39 cellular contexts compared by ENCODE assay signal in the genomic region with DNA sequence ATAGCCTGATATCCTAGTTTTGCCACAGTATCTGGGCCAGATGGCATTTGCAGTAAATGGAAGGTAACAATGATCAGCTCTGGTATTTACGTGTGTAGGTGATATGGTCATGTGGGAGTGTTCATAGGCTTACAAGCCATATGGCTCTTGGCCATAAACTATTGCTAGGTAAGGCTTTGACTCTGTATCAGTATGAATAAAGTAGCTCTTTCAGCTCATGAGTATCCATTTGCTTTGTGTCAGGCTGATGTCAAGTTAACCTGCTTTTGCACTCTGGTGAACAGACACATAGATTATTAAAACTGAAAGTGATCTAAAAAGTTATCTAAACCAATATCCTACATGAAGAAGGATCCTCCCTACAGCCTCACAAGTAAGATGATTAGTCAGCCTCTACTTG.
DNase-seq lines count a peak whose midpoint lies in the region; ATAC-seq and TF ChIP-seq lines count a peak whose summit lies in the region.
"Had no signal": no experiment of that assay in that cellular context is flagged by ENCODE, and none has a peak within 500 bp of the region (broad histone marks: within the 10 kb centered on the region; RNA-seq: fewer than 3 reads in every experiment).

No MANE protein-coding gene starts in this region.

- no peak for TF ChIP-seq POLR2A in sigmoid colon (IDR thresholded peaks at IDR 0.05)

- CTCF ChIA-PET in HEK293 (lab: Yijun Ruan, JAX) = interaction anchor here (0.5 to 0.6 kb wide), 2 partner anchors 8 to 333 kb away, joined by 3 read pairs; no protein-coding TSS in a partner anchor

- H3K27me3 ChIP-seq in sigmoid colon = no peaks in the 10 kb centered on the region
- H3K27me3 ChIP-seq: BLaER1 treated with 17β-estradiol and CSF1 and Interleukin-3, amounts not matched to agents 10 nM and 100 nM; cardiac muscle cell; colonic mucosa; ovary; SJCRH30; upper lobe of right lung had no signal

- no peak for TF ChIP-seq CTCF in HEK293 (tag by site-specific recombination; IDR thresholded peaks at IDR 0.05)
- no peak for TF ChIP-seq CTCF in sigmoid colon (IDR thresholded peaks at IDR 0.05)

- intact Hi-C loops in sigmoid colon (cut with DNase I) = no loop called here

- H3K4me1 ChIP-seq in HEK293 (ENCODE audit: control insufficient read depth, insufficient read depth, low read length) (peaks cover 9% of the 10 kb centered on the region), sigmoid colon (peaks cover 0 to 99% (median 78%) of the 10 kb centered on the region in 4 donors)
- H3K4me1 ChIP-seq: BLaER1 treated with 17β-estradiol and CSF1 and Interleukin-3, amounts not matched to agents 10 nM and 100 nM; colonic mucosa had no signal

- DNase-seq in DMS 273 (lab: John Stamatoyannopoulos, UW; ENCODE audit: unreplicated experiment) (peak; percentile 41), DMS 273 treated with DMSO at 0.1 percent for 48 hours (lab: John Stamatoyannopoulos, UW) (no peak), NCI-H2171 treated with DMSO at 0.1 percent for 48 hours (lab: John Stamatoyannopoulos, UW) (peak; percentile 94), sigmoid colon (no peak), HuH-7.5 (ENCODE audit: low spot score) (no peak)
- DNase-seq: activated CD4-positive, alpha-beta T cell treated with anti-CD3 and anti-CD28 coated beads, Interleukin-2, amount 50 U/mL, for 1 hour; activated CD8-positive, alpha-beta memory T cell treated with anti-CD3 and anti-CD28 coated beads, Interleukin-2, amount 10 ng/mL, durations not matched to agents 7 days and 5 days; activated naive CD4-positive, alpha-beta T cell; activated naive CD8-positive, alpha-beta T cell treated with anti-CD3 and anti-CD28 coated beads, Interleukin-2, amount 50 U/mL, for 24 hours; activated T-cell treated with anti-CD3 and anti-CD28 coated beads, Interleukin-2, amount 50 U/mL, for 48 hours; Caco-2; colonic mucosa; DMS79 treated with DMSO at 0.1 percent for 48 hours; effector CD4-positive, alpha-beta T cell; GDM1; HFFc6; hippocampal formation; Kasumi-1; left cardiac atrium; NCI-H1417 treated with DMSO at 0.1 percent for 48 hours; NCI-H2081 treated with DMSO at 0.1 percent for 48 hours; NCI-H345; NCI-H774; ovary; RPMI8226; SJCRH30; stimulated activated naive CD4-positive, alpha-beta T cell; SW 1271; T-helper 9 cell; upper lobe of right lung had no signal

- H3K27ac ChIP-seq in HEK293 (ENCODE audit: extremely low read depth, low read depth, low read length) (no peak overlapping the region), sigmoid colon (peak overlapping the region in 3 of 4 donors; percentile 12 to 79 (median 24))
- H3K27ac ChIP-seq: 22Rv1; BLaER1 treated with 17β-estradiol and CSF1 and Interleukin-3, amounts not matched to agents 10 nM and 100 nM; cardiac muscle cell; colonic mucosa; SJCRH30; upper lobe of right lung; VCaP had no signal

- H3K36me3 ChIP-seq in HEK293 (ENCODE audit: control insufficient read depth in 2 of 2, insufficient read depth in 1 of 2, low read length in 2 of 2) = no peaks in the 10 kb centered on the region
- H3K36me3 ChIP-seq in sigmoid colon = peaks cover 0 to 7% (median 0%) of the 10 kb centered on the region in 4 donors
- H3K36me3 ChIP-seq: BLaER1 treated with 17β-estradiol and CSF1 and Interleukin-3, amounts not matched to agents 10 nM and 100 nM; cardiac muscle cell; colonic mucosa; ovary; upper lobe of right lung had no signal

- no peak for TF ChIP-seq EP300 in sigmoid colon (IDR thresholded peaks at IDR 0.05)

- no peaks in the 10 kb centered on the region for H3K9me3 ChIP-seq in HEK293 (ENCODE audit: control insufficient read depth, insufficient read depth, low read depth, low read length)
- H3K9me3 ChIP-seq in sigmoid colon = no peaks in the 10 kb centered on the region
- H3K9me3 ChIP-seq: BLaER1 treated with 17β-estradiol and CSF1 and Interleukin-3, amounts not matched to agents 10 nM and 100 nM; Caco-2; colonic mucosa; ovary; SJCRH30; upper lobe of right lung had no signal

- H3K4me3 ChIP-seq in HEK293 (ENCODE audit: low read depth, low read length) (no peak overlapping the region), sigmoid colon (no peak overlapping the region)
- H3K4me3 ChIP-seq: BLaER1 treated with 17β-estradiol and CSF1 and Interleukin-3, amounts not matched to agents 10 nM and 100 nM; cardiac muscle cell; colonic mucosa; GM23338; ovary; SJCRH30; upper lobe of right lung had no signal

- ATAC-seq in HG03095 (IDR thresholded peaks at IDR 0.05; ENCODE audit: unreplicated experiment) = no peak
- ATAC-seq in GM19463 (IDR thresholded peaks at IDR 0.05; ENCODE audit: unreplicated experiment) = no peak
- ATAC-seq: activated CD8-positive, alpha-beta memory T cell treated with anti-CD3 and anti-CD28 coated beads, Interleukin-2, amount 10 ng/mL, durations not matched to agents 7 days and 5 days; activated naive CD8-positive, alpha-beta T cell treated with anti-CD3 and anti-CD28 coated beads, Interleukin-2, amount 50 U/mL, for 24 hours; GM23338; HepG2; left cardiac atrium; upper lobe of right lung had no signal

- WGBS in sigmoid colon, 2 donors = 33 to 61% methylated on average over 1 of the region's 1 CpG

- POLR2A ChIA-PET in HEK293 (lab: Yijun Ruan, JAX) = interaction anchor here (0.6 kb wide), 1 partner anchor 8 kb away, joined by 3 read pairs; no protein-coding TSS in a partner anchor

TF ChIP-seq in HEK293, 187 proteins besides CTCF, POLR2A, EP300 and RAD21:
- peak; percentile 21; the same call in 1 of the 2 replicates for TF ChIP-seq EGR2 (tag by site-specific recombination; IDR thresholded peaks at IDR 0.05; ENCODE audit: low read depth)
- no peak for TF ChIP-seq ZNF510 (tag by site-specific recombination; IDR thresholded peaks at IDR 0.05; ENCODE audit: insufficient replicate concordance)
- no peak for TF ChIP-seq OVOL3 (tag by site-specific recombination; IDR thresholded peaks at IDR 0.05)
- TF ChIP-seq ZNF488 (tag by site-specific recombination; IDR thresholded peaks at IDR 0.05) = no peak
- TF ChIP-seq ZFHX2 (tag by site-specific recombination; conservative IDR thresholded peaks at IDR 0.05) = 0 out of 2 replicates have a peak, but pooled peaks have one; percentile 18

Comparison
In these comparisons a context has a peak if more than half of its experiments do, and no peak if none do; other contexts are left out.
1. DNase-seq: peak in DMS 273 (single experiment) and NCI-H2171 treated with DMSO at 0.1 percent for 48 hours (single experiment); none in DMS 273 treated with DMSO at 0.1 percent for 48 hours (single experiment), sigmoid colon (single experiment) and HuH-7.5 (single experiment).